26 cellular contexts compared by ENCODE assay signal in genomic region chr4:56606385-56606784, GRCh38.
DNase-seq lines count a peak whose midpoint lies in the region; ATAC-seq, FAIRE-seq and TF ChIP-seq lines count a peak whose summit lies in the region.
"Had no signal": no experiment of that assay in that cellular context is flagged by ENCODE, and none has a peak within 500 bp of the region (broad histone marks: within the 10 kb centered on the region; RNA-seq: fewer than 3 reads in every experiment).

No MANE protein-coding gene starts in this region.

- peaks cover 7% of the 10 kb centered on the region; the same call in 2 of the 3 replicates for H3K9me3 Mint-ChIP-seq in GM23338
- H3K9me3 Mint-ChIP-seq in WTC11 = no peaks in the 10 kb centered on the region
- H3K9me3 Mint-ChIP-seq: IgD-negative memory B cell had no signal

- ATAC-seq in GM23338 (peak; percentile 64), WTC11 (no peak), HG03342 (IDR thresholded peaks at IDR 0.05; ENCODE audit: unreplicated experiment) (no peak)

- 72 to 80% methylated on average over 3 of the region's 3 CpGs for WGBS in testis, 2 donors

- H3K27me3 Mint-ChIP-seq in GM23338 (ENCODE audit: insufficient read depth, low read depth, poor library complexity) (peaks cover 60% of the 10 kb centered on the region), WTC11 (ENCODE audit: low read depth) (peaks cover 100% of the 10 kb centered on the region)
- H3K27me3 Mint-ChIP-seq: CD4-positive, CD25-positive, alpha-beta regulatory T cell had no signal

- H3F3A ChIP-seq in GM23338 (replicated peaks; ENCODE audit: low read depth) = no peaks in the 10 kb centered on the region

- H3K4me3 Mint-ChIP-seq in GM23338 (peak overlapping the region; percentile 66), WTC11 (peak overlapping the region; percentile 64)
- H3K4me3 Mint-ChIP-seq: CD4-positive, CD25-positive, alpha-beta regulatory T cell; IgD-negative memory B cell had no signal

- H2AFZ ChIP-seq in GM23338 = no peak overlapping the region

- no peaks in the 10 kb centered on the region for H3K9me3 ChIP-seq in iPS-18c (ENCODE audit: control insufficient read depth, insufficient read depth, low read length)
- no peaks in the 10 kb centered on the region for H3K9me3 ChIP-seq in testis
- H3K9me3 ChIP-seq: BLaER1 had no signal

- H3K4me1 ChIP-seq in GM23338 (ENCODE audit: insufficient read depth) = peaks cover 27% of the 10 kb centered on the region
- no peaks in the 10 kb centered on the region for H3K4me1 ChIP-seq in testis
- H3K4me1 ChIP-seq: BLaER1, SJSA1 had no signal

- TF ChIP-seq CTCF in GM23338 (conservative IDR thresholded peaks at IDR 0.05; ENCODE audit: low read depth in 2 of 2) = no peak
- no peak for TF ChIP-seq CTCF in WTC11 (IDR thresholded peaks at IDR 0.05)
- TF ChIP-seq CTCF in testis (IDR thresholded peaks at IDR 0.05) = no peak

- H3K4me3 ChIP-seq in GM23338 = peak overlapping the region; percentile 43
- H3K4me3 ChIP-seq in iPS-18c (ENCODE audit: insufficient read depth, low read depth, low read length) = peak overlapping the region; percentile 36
- no peak overlapping the region for H3K4me3 ChIP-seq in testis
- H3K4me3 ChIP-seq: BLaER1, SJSA1 had no signal

- H3K27ac ChIP-seq in GM23338 (ENCODE audit: low read depth) = no peak overlapping the region
- no peak overlapping the region for H3K27ac ChIP-seq in testis
- H3K27ac ChIP-seq: BLaER1, SJSA1 had no signal

- CTCF ChIA-PET in WTC11 (lab: Charles Lee) = interaction anchor here (1.4 to 1.6 kb wide), 2 partner anchors 61 to 194 kb away, joined by 3 to 5 read pairs; no protein-coding TSS in a partner anchor

- DNase-seq in GM23338 (ENCODE audit: low spot score) (peak; percentile 5), WTC11 (ENCODE audit: low spot score) (no peak), urothelium cell line (ENCODE audit: low spot score) (no peak), testis (no peak), head of caudate nucleus (no peak)
- DNase-seq: CD4-positive, CD25-positive, alpha-beta regulatory T cell; DMS53; GDM1; H7; NCI-H1092; NCI-H1417 treated with DMSO at 0.1 percent for 48 hours; NCI-H1694 treated with DMSO at 0.1 percent for 48 hours; NCI-H2081; NCI-H2227 treated with DMSO at 0.1 percent for 48 hours; NCI-H526 treated with DMSO at 0.1 percent for 48 hours; Right ventricle myocardium superior; RPMI8226 had no signal

- POLR2A ChIA-PET in WTC11 (lab: Charles Lee) = no interaction called here

- H3K36me3 Mint-ChIP-seq in GM23338 (ENCODE audit: low read depth) (no peaks in the 10 kb centered on the region; the same call in 2 of the 3 replicates), WTC11 (no peaks in the 10 kb centered on the region)
- H3K36me3 Mint-ChIP-seq: CD4-positive, CD25-positive, alpha-beta regulatory T cell; IgD-negative memory B cell had no signal

- FAIRE-seq in urothelium cell line (lab: Jason Lieb, UNC) = peak; percentile 30
- FAIRE-seq: A204.1, D721Med, GM12892, GM18507 had no signal

- H3K27me3 ChIP-seq in GM23338 (ENCODE audit: insufficient read depth) = peaks cover 96% of the 10 kb centered on the region
- H3K27me3 ChIP-seq in testis = no peaks in the 10 kb centered on the region
- H3K27me3 ChIP-seq: BLaER1, SJSA1 had no signal

- no peaks in the 10 kb centered on the region; the same call in 1 of the 2 replicates for H4K20me1 ChIP-seq in GM23338 (replicated peaks; ENCODE audit: insufficient read depth)
- H4K20me1 ChIP-seq: BLaER1 had no signal

- peaks cover 34% of the 10 kb centered on the region for H3K4me1 Mint-ChIP-seq in GM23338
- H3K4me1 Mint-ChIP-seq in WTC11 = peaks cover 32% of the 10 kb centered on the region
- H3K4me1 Mint-ChIP-seq: IgD-negative memory B cell had no signal

- H3K36me3 ChIP-seq in GM23338 (ENCODE audit: insufficient read depth) = no peaks in the 10 kb centered on the region
- H3K36me3 ChIP-seq in testis (ENCODE audit: low read depth, missing control alignments) = no peaks in the 10 kb centered on the region
- H3K36me3 ChIP-seq: BLaER1, SJSA1 had no signal

- TF ChIP-seq POLR2A in testis (IDR thresholded peaks at IDR 0.05) = no peak

- intact Hi-C loops in testis (cut with DNase I; ENCODE audit: low total_unique reads) = no loop called here
- intact Hi-C loops in head of caudate nucleus (cut with DNase I) = no loop called here

- no peak overlapping the region for H3K27ac Mint-ChIP-seq in GM23338
- no peak overlapping the region for H3K27ac Mint-ChIP-seq in WTC11
- H3K27ac Mint-ChIP-seq: CD4-positive, CD25-positive, alpha-beta regulatory T cell; IgD-negative memory B cell had no signal

- no peaks in the 10 kb centered on the region for H3K79me2 ChIP-seq in GM23338 (replicated peaks; ENCODE audit: insufficient read depth)

- H3K9me2 ChIP-seq in GM23338 (ENCODE audit: insufficient read depth) = no peaks in the 10 kb centered on the region

- peak overlapping the region; percentile 74 for H3K4me2 ChIP-seq in GM23338
- H3K4me2 ChIP-seq: BLaER1 had no signal

TF ChIP-seq in GM23338, 12 proteins besides CTCF, POLR2A, EP300 and RAD21 (continues in another document):
- TF ChIP-seq REST (IDR thresholded peaks at IDR 0.05; ENCODE audit: unreplicated experiment) (no peak), NANOG (IDR thresholded peaks at IDR 0.05; ENCODE audit: borderline replicate concordance) (no peak), ZNF331 (CRISPR knock-in tag; IDR thresholded peaks at IDR 0.05; ENCODE audit: low read depth) (no peak), POLR2AphosphoS5 (IDR thresholded peaks at IDR 0.05; ENCODE audit: low read depth) (no peak), CREB1 (CRISPR knock-in tag; IDR thresholded peaks at IDR 0.05; ENCODE audit: low read depth) (no peak), EZH2 (IDR thresholded peaks at IDR 0.05; ENCODE audit: low read depth, unreplicated experiment) (no peak)

TF ChIP-seq in WTC11, 78 proteins besides CTCF, POLR2A, EP300 and RAD21:
- TF ChIP-seq ATF2 (CRISPR knock-in tag; IDR thresholded peaks at IDR 0.05; ENCODE audit: borderline replicate concordance, low read depth) (no peak), CREM (CRISPR knock-in tag; IDR thresholded peaks at IDR 0.05) (no peak), NR2C2 (CRISPR knock-in tag; IDR thresholded peaks at IDR 0.05) (no peak), ZNF232 (CRISPR knock-in tag; IDR thresholded peaks at IDR 0.05) (no peak), ZNF416 (CRISPR knock-in tag; IDR thresholded peaks at IDR 0.05) (no peak), ZMAT4 (CRISPR knock-in tag; IDR thresholded peaks at IDR 0.05) (no peak), ZNF512 (CRISPR knock-in tag; IDR thresholded peaks at IDR 0.05; ENCODE audit: borderline replicate concordance) (no peak)

Comparison
In these comparisons a context has a peak if more than half of its experiments do, and no peak if none do; other contexts are left out.
1. H3K4me3 ChIP-seq: peak in GM23338 (single experiment) and iPS-18c (single experiment); none in testis (0 of 2).